ENCODE assay signal across 2 cellular contexts in genomic region chr14:67461341-67461985, GRCh38.
TF ChIP-seq lines count a peak whose summit lies in the region.

No MANE protein-coding gene starts in this region.

TF ChIP-seq in H1, 55 proteins besides CTCF, POLR2A, EP300 and RAD21:
- TF ChIP-seq MAFK (IDR thresholded peaks at IDR 0.05; ENCODE audit: low read depth, low read length) = no peak
- TF ChIP-seq HDAC6 (IDR thresholded peaks at IDR 0.05; ENCODE audit: low read depth, low read length) = no peak
- no peak for TF ChIP-seq CHD7 (IDR thresholded peaks at IDR 0.05; ENCODE audit: insufficient replicate concordance, low read length)
- no peak for TF ChIP-seq BCL11A (IDR thresholded peaks at IDR 0.05; ENCODE audit: low read depth in 2 of 2, low read length in 2 of 2)
- TF ChIP-seq BRCA1 (IDR thresholded peaks at IDR 0.05; ENCODE audit: low read depth, low read length) = no peak
- no peak for TF ChIP-seq ZNF274 (IDR thresholded peaks at IDR 0.05; ENCODE audit: borderline replicate concordance, extremely low read depth, low read length)
- TF ChIP-seq TCF12 (IDR thresholded peaks at IDR 0.05; ENCODE audit: low read depth, low read length) = no peak
- TF ChIP-seq KDM1A (IDR thresholded peaks at IDR 0.05; ENCODE audit: borderline replicate concordance, low read length) = no peak
- TF ChIP-seq, protein P1, sequence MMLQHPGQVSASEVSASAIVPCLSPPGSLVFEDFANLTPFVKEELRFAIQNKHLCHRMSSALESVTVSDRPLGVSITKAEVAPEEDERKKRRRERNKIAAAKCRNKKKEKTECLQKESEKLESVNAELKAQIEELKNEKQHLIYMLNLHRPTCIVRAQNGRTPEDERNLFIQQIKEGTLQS (IDR thresholded peaks at IDR 0.05; ENCODE audit: insufficient read depth, low read depth, low read length) = no peak
- TF ChIP-seq SP1 (IDR thresholded peaks at IDR 0.05; ENCODE audit: low read depth, low read length) = no peak

TF ChIP-seq in WTC11, 78 proteins besides CTCF, POLR2A, EP300 and RAD21:
- TF ChIP-seq, protein P2, sequence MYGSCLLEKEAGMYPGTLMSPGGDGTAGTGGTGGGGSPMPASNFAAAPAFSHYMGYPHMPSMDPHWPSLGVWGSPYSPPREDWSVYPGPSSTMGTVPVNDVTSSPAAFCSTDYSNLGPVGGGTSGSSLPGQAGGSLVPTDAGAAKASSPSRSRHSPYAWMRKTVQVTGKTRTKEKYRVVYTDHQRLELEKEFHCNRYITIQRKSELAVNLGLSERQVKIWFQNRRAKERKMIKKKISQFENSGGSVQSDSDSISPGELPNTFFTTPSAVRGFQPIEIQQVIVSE (CRISPR knock-in tag; IDR thresholded peaks at IDR 0.05; ENCODE audit: borderline replicate concordance) = no peak
- TF ChIP-seq ZNF423 (CRISPR knock-in tag; IDR thresholded peaks at IDR 0.05) (no peak), TP53 (CRISPR knock-in tag; IDR thresholded peaks at IDR 0.05) (no peak), EMX1 (CRISPR knock-in tag; IDR thresholded peaks at IDR 0.05) (no peak), ZNF219 (CRISPR knock-in tag; IDR thresholded peaks at IDR 0.05; ENCODE audit: borderline replicate concordance) (no peak), SOX15 (CRISPR knock-in tag; IDR thresholded peaks at IDR 0.05) (no peak), ARID4B (CRISPR knock-in tag; IDR thresholded peaks at IDR 0.05; ENCODE audit: borderline replicate concordance) (no peak), PRDM15 (CRISPR knock-in tag; IDR thresholded peaks at IDR 0.05) (no peak), ZNF138 (CRISPR knock-in tag; conservative IDR thresholded peaks at IDR 0.05) (no peak)
- TF ChIP-seq, protein P3, sequence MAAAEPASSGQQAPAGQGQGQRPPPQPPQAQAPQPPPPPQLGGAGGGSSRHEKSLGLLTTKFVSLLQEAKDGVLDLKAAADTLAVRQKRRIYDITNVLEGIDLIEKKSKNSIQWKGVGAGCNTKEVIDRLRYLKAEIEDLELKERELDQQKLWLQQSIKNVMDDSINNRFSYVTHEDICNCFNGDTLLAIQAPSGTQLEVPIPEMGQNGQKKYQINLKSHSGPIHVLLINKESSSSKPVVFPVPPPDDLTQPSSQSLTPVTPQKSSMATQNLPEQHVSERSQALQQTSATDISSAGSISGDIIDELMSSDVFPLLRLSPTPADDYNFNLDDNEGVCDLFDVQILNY (CRISPR knock-in tag; IDR thresholded peaks at IDR 0.05) = no peak
TF ChIP-seq in WTC11: peak in this region for 0.
